ENCODE assay signal across 8 cellular contexts in the genomic region with DNA sequence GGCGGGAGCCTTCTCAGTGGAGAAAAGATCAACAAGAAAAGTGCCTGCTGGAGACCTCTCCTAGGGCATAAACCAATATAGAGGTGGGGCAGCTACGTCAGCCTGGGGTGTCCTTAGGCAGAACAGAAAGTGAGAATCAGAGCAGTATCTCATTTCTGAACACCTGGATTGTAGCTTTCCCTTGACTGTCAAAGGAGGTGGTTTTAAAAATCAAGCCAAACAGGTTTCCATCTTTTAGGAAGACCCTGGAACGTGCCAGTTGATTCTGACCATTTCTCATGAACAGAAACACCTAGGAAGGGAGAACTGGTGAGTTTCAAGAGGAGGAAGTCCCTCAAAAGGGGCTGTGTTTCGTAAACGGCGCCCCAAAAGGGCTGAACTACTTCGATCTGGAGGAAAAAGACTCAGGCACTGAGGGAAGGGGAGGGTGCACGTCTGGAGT. TPM values are rescaled to one million over a fixed set of nuclear protein-coding genes. Genes with fewer than 3 reads are reported as not detected.
DNase-seq lines count a peak whose midpoint lies in the region; FAIRE-seq and TF ChIP-seq lines count a peak whose summit lies in the region.
"Not testable (repeated sequence)": the region's sequence is repeated elsewhere in the genome, so short reads cannot be mapped to it uniquely, and the experiment has no call there.

No MANE protein-coding gene starts in this region.

- H3K27ac ChIP-seq in BLaER1 treated with 17β-estradiol and CSF1 and Interleukin-3, amounts not matched to agents 10 nM and 100 nM = peak overlapping the region; percentile 65 to 99 (median 97); a peak in 21 of 22 replicates
- H3K27ac ChIP-seq in left ventricle myocardium inferior (replicated peaks) = peak overlapping the region; percentile 75

- peak; percentile 9 for FAIRE-seq in HTR-8/SVneo (lab: Jason Lieb, UNC)
- not testable (repeated sequence) for FAIRE-seq in bronchial epithelial cell (lab: Jason Lieb, UNC)

- H3K27ac Mint-ChIP-seq in nephron = peak overlapping the region; percentile 73 to 98 (median 79)

- DNase-seq in HTR-8/SVneo (ENCODE audit: insufficient read length, low spot score); bronchial epithelial cell (ENCODE audit: low read depth); left ventricle myocardium inferior: not testable (repeated sequence)
- DNase-seq in SIG-M5 treated with dmso at 0.1 percent for 504 hours (lab: John Stamatoyannopoulos, UW; ENCODE audit: unreplicated experiment) = peak; percentile 79
- DNase-seq in activated CD8-positive, alpha-beta memory T cell treated with anti-CD3 and anti-CD28 coated beads, Interleukin-2, amount 50 U/mL, for 48 hours = peak; percentile 58
- DNase-seq in stimulated activated CD8-positive, alpha-beta memory T cell treated with anti-CD3 and anti-CD28 coated beads, Interleukin-7, amount 100 ng/mL, for 4 hours (ENCODE audit: low read depth in 2 of 2) = peak; percentile 13 to 16

- not testable (repeated sequence) for H3K36me3 ChIP-seq in BLaER1 treated with 17β-estradiol and CSF1 and Interleukin-3, amounts not matched to agents 10 nM and 100 nM; bronchial epithelial cell (ENCODE audit: control insufficient read depth, insufficient read depth, low read length); left ventricle myocardium inferior

- H3K9me3 Mint-ChIP-seq in nephron = not testable (repeated sequence)

- intact Hi-C loops in left ventricle myocardium inferior (cut with micrococcal nuclease) = not testable (repeated sequence)

- H3K4me3 ChIP-seq in BLaER1 treated with 17β-estradiol and CSF1 and Interleukin-3, amounts not matched to agents 10 nM and 100 nM = peak overlapping the region; percentile 88 to 100 (median 95)
- H3K4me3 ChIP-seq in bronchial epithelial cell (ENCODE audit: low read depth, low read length) = peak overlapping the region; percentile 70
- H3K4me3 ChIP-seq in left ventricle myocardium inferior = peak overlapping the region; percentile 82

- H3K9ac ChIP-seq in BLaER1 treated with 17β-estradiol and CSF1 and Interleukin-3, amounts not matched to agents 10 nM and 100 nM = peak overlapping the region; percentile 92 to 99 (median 94); a peak in 21 of 22 replicates

- H3K36me3 Mint-ChIP-seq in nephron (ENCODE audit: low read depth) = not testable (repeated sequence)

- TF ChIP-seq CTCF in bronchial epithelial cell (IDR thresholded peaks at IDR 0.05; ENCODE audit: insufficient read depth, low read length, severe bottlenecking); left ventricle myocardium inferior (IDR thresholded peaks at IDR 0.05; ENCODE audit: borderline replicate concordance); nephron (IDR thresholded peaks at IDR 0.05; ENCODE audit: unreplicated experiment in 3 of 3): not testable (repeated sequence)

- H4K20me1 ChIP-seq in BLaER1 treated with 17β-estradiol and CSF1 and Interleukin-3, amounts not matched to agents 10 nM and 100 nM = peaks cover 0 to 12% (median 0%) of the 10 kb centered on the region in 11 experiments; a peak in 4 of 22 replicates

- H3K4me2 ChIP-seq in BLaER1 treated with 17β-estradiol and CSF1 and Interleukin-3, amounts not matched to agents 10 nM and 100 nM = peak overlapping the region; percentile 70 to 93 (median 88)

- peak overlapping the region; percentile 90 to 96 (median 92) for H3K4me3 Mint-ChIP-seq in nephron

- H3K4me1 ChIP-seq in BLaER1 treated with 17β-estradiol and CSF1 and Interleukin-3, amounts not matched to agents 10 nM and 100 nM = peaks cover 26 to 53% (median 30%) of the 10 kb centered on the region in 10 experiments
- peaks cover 48% of the 10 kb centered on the region for H3K4me1 ChIP-seq in left ventricle myocardium inferior

- H3K27me3 Mint-ChIP-seq in nephron (ENCODE audit: low read depth) = peaks cover 14% of the 10 kb centered on the region

- H3K9me3 ChIP-seq in BLaER1 treated with 17β-estradiol and CSF1 and Interleukin-3, amounts not matched to agents 10 nM and 100 nM (replicated peaks in 1 of 11); left ventricle myocardium inferior (replicated peaks): not testable (repeated sequence)

- H3K4me1 Mint-ChIP-seq in nephron = peaks cover 12% of the 10 kb centered on the region

- not testable (repeated sequence) for H3K27me3 ChIP-seq in BLaER1 treated with 17β-estradiol and CSF1 and Interleukin-3, amounts not matched to agents 10 nM and 100 nM; bronchial epithelial cell (ENCODE audit: control insufficient read depth, insufficient read depth, low read length); left ventricle myocardium inferior (ENCODE audit: low read depth)

RNA-seq across cellular contexts. Expression of gene PARP8, which starts 0.7 kb away (rescaled TPM):
- 14.5 and 15.4 TPM in 2 replicates for total RNA-seq in bronchial epithelial cell
- total RNA-seq in left ventricle myocardium inferior = 6.6 TPM
